In genomic region chr6:108952776-108953486, GRCh38 we compare ENCODE assay signal across 26 cellular contexts.
DNase-seq lines count a peak whose midpoint lies in the region; ATAC-seq and TF ChIP-seq lines count a peak whose summit lies in the region.
"Had no signal": no experiment of that assay in that cellular context is flagged by ENCODE, and none has a peak within 500 bp of the region (broad histone marks: within the 10 kb centered on the region; RNA-seq: fewer than 3 reads in every experiment).

No MANE protein-coding gene starts in this region.

- H3F3A ChIP-seq in smooth muscle cell (ENCODE audit: low read depth), result no peaks in the 10 kb centered on the region

- H3K27me3 ChIP-seq in heart right ventricle, result no peaks in the 10 kb centered on the region
- no peaks in the 10 kb centered on the region for H3K27me3 ChIP-seq in neuronal stem cell (ENCODE audit: control insufficient read depth in 3 of 3, insufficient read depth in 3 of 3, low read depth in 1 of 3, low read length in 3 of 3)
- H3K27me3 ChIP-seq in transverse colon, result no peaks in the 10 kb centered on the region
- H3K27me3 ChIP-seq in smooth muscle cell (ENCODE audit: low read depth), result no peaks in the 10 kb centered on the region

- H2AK5ac ChIP-seq in neuronal stem cell (ENCODE audit: low read depth, low read length), result no peak overlapping the region

- TF ChIP-seq EP300 in transverse colon (IDR thresholded peaks at IDR 0.05; ENCODE audit: low read depth), result no peak

- H3K4ac ChIP-seq in neuronal stem cell (ENCODE audit: low read length), result no peak overlapping the region

- H3K36me3 ChIP-seq in heart right ventricle (no peaks in the 10 kb centered on the region), neuronal stem cell (replicated peaks in 1 of 2; ENCODE audit: control insufficient read depth in 2 of 2, insufficient read depth in 2 of 2, low read length in 2 of 2) (no peaks in the 10 kb centered on the region), transverse colon (no peaks in the 10 kb centered on the region), smooth muscle cell (ENCODE audit: low read depth) (no peaks in the 10 kb centered on the region)

- DNase-seq in heart right ventricle (no peak), Right ventricle myocardium superior (no peak), fibroblast of mammary gland (ENCODE audit: low read depth) (peak; percentile 33), neuronal stem cell (ENCODE audit: low spot score) (no peak), transverse colon (no peak), smooth muscle cell (lab: John Stamatoyannopoulos, UW; ENCODE audit: unreplicated experiment) (no peak), NCI-H82 (lab: John Stamatoyannopoulos, UW) (no peak)
- DNase-seq: 8988T; activated CD4-positive, alpha-beta memory T cell treated with anti-CD3 and anti-CD28 coated beads for 36 hours; activated CD4-positive, CD25-positive, alpha-beta regulatory T cell treated with anti-CD3 and anti-CD28 coated beads, Interleukin-2, amount 50 U/mL, for 72 hours; activated CD8-positive, alpha-beta memory T cell treated with anti-CD3 and anti-CD28 coated beads, Interleukin-2, amount 50 U/mL, for 4 hours; Calu3; dermis blood vessel endothelial cell; DMS79 treated with DMSO at 0.1 percent for 48 hours; GF-D8; head of caudate nucleus; naive thymus-derived CD4-positive, alpha-beta T cell; NCI-H1417; NCI-H345; NCI-H748 treated with DMSO at 0.1 percent for 48 hours; RPMI8226; stimulated activated CD4-positive, alpha-beta T cell treated with anti-CD3 and anti-CD28 coated beads, Interleukin-4, amount 100 ng/mL, for 24 hours had no signal

- in situ Hi-C loops in transverse colon (cut with MboI; ENCODE audit: low pct_ligation_motif_present in 1 of 4, low pct_unique_long_range_greater_than_20kb in 1 of 4, low sequenced_read_pairs in 3 of 4), result no loop called here

- no peak overlapping the region for H4K91ac ChIP-seq in neuronal stem cell (ENCODE audit: low read depth, low read length, poor library complexity)

- H3K9ac ChIP-seq in neuronal stem cell (ENCODE audit: low read depth, low read length, poor library complexity), result no peak overlapping the region
- H3K9ac ChIP-seq in smooth muscle cell (ENCODE audit: low read depth), result no peak overlapping the region
- H3K9ac ChIP-seq: KMS-11 had no signal

- no peak overlapping the region for H2BK120ac ChIP-seq in neuronal stem cell (ENCODE audit: low read depth, low read length)

- no peak for TF ChIP-seq POLR2A in transverse colon (IDR thresholded peaks at IDR 0.05)

- no peaks in the 10 kb centered on the region for H4K20me1 ChIP-seq in smooth muscle cell (ENCODE audit: low read depth)

- H3K9me3 ChIP-seq in heart right ventricle (no peaks in the 10 kb centered on the region), neuronal stem cell (replicated peaks in 1 of 2; ENCODE audit: control insufficient read depth in 2 of 2, insufficient read depth in 1 of 2, low read depth in 1 of 2, low read length in 2 of 2) (no peaks in the 10 kb centered on the region), transverse colon (no peaks in the 10 kb centered on the region), smooth muscle cell (replicated peaks; ENCODE audit: low read depth) (no peaks in the 10 kb centered on the region)

- peaks cover 10 to 31% (median 13%) of the 10 kb centered on the region in 9 donors for H3K4me1 ChIP-seq in heart right ventricle
- no peaks in the 10 kb centered on the region for H3K4me1 ChIP-seq in neuronal stem cell (ENCODE audit: control insufficient read depth in 2 of 2, insufficient read depth in 1 of 2, low read depth in 1 of 2, low read length in 2 of 2)
- H3K4me1 ChIP-seq in transverse colon, result peaks cover 0 to 31% (median 18%) of the 10 kb centered on the region in 4 donors
- H3K4me1 ChIP-seq in smooth muscle cell (ENCODE audit: low read depth), result peaks cover 5% of the 10 kb centered on the region

- H3K4me3 ChIP-seq in heart right ventricle, result peak overlapping the region in 1 of 10 donors; percentile 13
- H3K4me3 ChIP-seq in fibroblast of mammary gland (ENCODE audit: control insufficient read depth, low read depth, low read length), result no peak overlapping the region
- H3K4me3 ChIP-seq in neuronal stem cell (ENCODE audit: low read length in 2 of 2), result no peak overlapping the region
- H3K4me3 ChIP-seq in transverse colon, result no peak overlapping the region
- no peak overlapping the region for H3K4me3 ChIP-seq in smooth muscle cell

- no peak overlapping the region for H3K18ac ChIP-seq in neuronal stem cell (ENCODE audit: low read length)

- peak overlapping the region; percentile 52 for H3K23ac ChIP-seq in neuronal stem cell (ENCODE audit: low read depth, low read length, poor library complexity)

- no peaks in the 10 kb centered on the region for H3K79me2 ChIP-seq in smooth muscle cell (ENCODE audit: low read depth)

- 75 to 81% methylated on average over 27 of the region's 27 CpGs for WGBS in heart right ventricle, 2 donors
- WGBS in neuronal stem cell (ENCODE audit: extremely low coverage in 2 of 2, insufficient read length in 2 of 2, insufficient replicate concordance in 1 of 2), 2 donors, result no CpG with 5 or more reads among the region's 27 CpGs
- 69 to 74% methylated on average over 9 to 27 of the region's 27 CpGs for WGBS in transverse colon (ENCODE audit: low coverage in 1 of 2), 2 donors
- 81% methylated on average over 27 of the region's 27 CpGs for WGBS in smooth muscle cell (ENCODE audit: low lambda C conversion rate)

- no peak overlapping the region for H4K8ac ChIP-seq in neuronal stem cell (ENCODE audit: low read depth, low read length)

- ATAC-seq in heart right ventricle (no peak), Right ventricle myocardium superior (ENCODE audit: poor library complexity) (no peak), GM19395 (IDR thresholded peaks at IDR 0.05; ENCODE audit: unreplicated experiment) (no peak)
- ATAC-seq: HCT116; naive thymus-derived CD4-positive, alpha-beta T cell; stimulated activated memory B cell treated with anti-CD40 and anti-IgM and Interleukin-4, amounts not matched to agents 10 μg/mL and 1 μg/mL and 100 μg/mL, for 72 hours had no signal

- intact Hi-C loops in heart right ventricle (cut with DNase I) (no loop called here), Right ventricle myocardium superior (cut with DNase I) (no loop called here), transverse colon (cut with DNase I; ENCODE audit: low total_unique reads) (loop anchor here (10.0 kb wide), 1 partner anchor 52 kb away; no protein-coding TSS in a partner anchor)

- no peak overlapping the region for H2AFZ ChIP-seq in neuronal stem cell (ENCODE audit: low read length)
- H2AFZ ChIP-seq in smooth muscle cell (ENCODE audit: low read depth), result no peak overlapping the region

- no peak overlapping the region for H2BK12ac ChIP-seq in neuronal stem cell (ENCODE audit: low read length)

- H3K14ac ChIP-seq in neuronal stem cell (ENCODE audit: low read length), result no peak overlapping the region

- H3K27ac ChIP-seq in heart right ventricle (peak overlapping the region in 6 of 10 donors; percentile 14 to 48 (median 32)), neuronal stem cell (replicated peaks; ENCODE audit: low read length) (no peak overlapping the region), transverse colon (peak overlapping the region in 3 of 4 donors; percentile 20 to 50 (median 41)), smooth muscle cell (ENCODE audit: low read depth) (no peak overlapping the region)
- H3K27ac ChIP-seq: KMS-11 had no signal

- TF ChIP-seq CTCF in heart right ventricle (IDR thresholded peaks at IDR 0.05) (no peak), fibroblast of mammary gland (conservative IDR thresholded peaks at IDR 0.05; ENCODE audit: control insufficient read depth, insufficient read depth, low read depth, low read length) (no peak), transverse colon (IDR thresholded peaks at IDR 0.05) (no peak), smooth muscle cell (IDR thresholded peaks at IDR 0.05; ENCODE audit: borderline replicate concordance, insufficient read depth, poor library complexity, severe bottlenecking) (no peak)

- no peak overlapping the region for H3K4me2 ChIP-seq in neuronal stem cell (ENCODE audit: insufficient read depth, low read length, poor library complexity, severe bottlenecking)
- H3K4me2 ChIP-seq in smooth muscle cell, result no peak overlapping the region
- H3K4me2 ChIP-seq: KMS-11 had no signal

- no peaks in the 10 kb centered on the region for H3K79me1 ChIP-seq in neuronal stem cell (ENCODE audit: low read depth, low read length)

- no peak overlapping the region for H2BK5ac ChIP-seq in neuronal stem cell (ENCODE audit: low read length)

- H2BK15ac ChIP-seq in neuronal stem cell (ENCODE audit: low read length), result no peak overlapping the region

Comparison
In these comparisons a context has a peak if more than half of its experiments do, and no peak if none do; other contexts are left out.
1. H3K27ac ChIP-seq: peak in heart right ventricle (6 of 10) and transverse colon (3 of 4); none in neuronal stem cell (single experiment) and smooth muscle cell (single experiment).